13 cellular contexts compared by ENCODE assay signal in genomic region chr22:42271906-42272305, GRCh38. TPM values are rescaled to one million over a fixed set of nuclear protein-coding genes. Genes with fewer than 3 reads are reported as not detected.
DNase-seq lines count a peak whose midpoint lies in the region; ATAC-seq and TF ChIP-seq lines count a peak whose summit lies in the region.
"Had no signal": no experiment of that assay in that cellular context is flagged by ENCODE, and none has a peak within 500 bp of the region (broad histone marks: within the 10 kb centered on the region; RNA-seq: fewer than 3 reads in every experiment).

No MANE protein-coding gene starts in this region.

- H3K4me3 ChIP-seq in transverse colon = no peak overlapping the region
- H3K4me3 ChIP-seq: K562 had no signal

- H3K4me1 ChIP-seq in transverse colon = peaks cover 0 to 22% (median 13%) of the 10 kb centered on the region in 4 donors

- TF ChIP-seq POLR2A in transverse colon (IDR thresholded peaks at IDR 0.05) = no peak

- intact Hi-C loops in transverse colon (cut with DNase I; ENCODE audit: low total_unique reads) = no loop called here

- TF ChIP-seq CTCF in transverse colon (IDR thresholded peaks at IDR 0.05) = no peak
- TF ChIP-seq CTCF in omental fat pad (IDR thresholded peaks at IDR 0.05) = no peak

- TF ChIP-seq EP300 in transverse colon (IDR thresholded peaks at IDR 0.05; ENCODE audit: low read depth) = no peak

- H3K27ac ChIP-seq in transverse colon = peak overlapping the region in 3 of 4 donors; percentile 28 to 46 (median 36)

- no peaks in the 10 kb centered on the region for H3K36me3 ChIP-seq in transverse colon

- peaks cover 3 to 6% of the 10 kb centered on the region in 2 donors for H3K36me3 Mint-ChIP-seq in activated T-cell treated with anti-CD3 and anti-CD28 coated beads, Interleukin-2, amount 50 U/mL, for 72 hours (ENCODE audit: insufficient read depth in 2 of 2)
- peaks cover 26% of the 10 kb centered on the region for H3K36me3 Mint-ChIP-seq in activated T-helper 17 cell treated with anti-CD3 and anti-CD28 coated beads, Interleukin-2, amount 50 U/mL, for 72 hours (ENCODE audit: low read depth)

- 48% methylated on average over 2 of the region's 2 CpGs; no CpG with 5 or more reads in 1 of the 2 donors for WGBS in transverse colon (ENCODE audit: low coverage in 1 of 2), 2 donors

- ATAC-seq in activated T-cell treated with anti-CD3 and anti-CD28 coated beads, Interleukin-2, amount 50 U/mL, for 72 hours (replicated peaks in 1 of 2) = no peak
- no peak for ATAC-seq in activated T-helper 17 cell treated with anti-CD3 and anti-CD28 coated beads, Interleukin-2, amount 50 U/mL, for 72 hours (replicated peaks)
- ATAC-seq in HG03378 (IDR thresholded peaks at IDR 0.05; ENCODE audit: unreplicated experiment) = no peak
- ATAC-seq in omental fat pad (ENCODE audit: low FRiP score) = no peak
- ATAC-seq: activated CD8-positive, alpha-beta memory T cell treated with anti-CD3 and anti-CD28 coated beads, Interleukin-2, amount 10 ng/mL, durations not matched to agents 7 days and 5 days; K562 had no signal

- H3K27ac Mint-ChIP-seq in activated T-cell treated with anti-CD3 and anti-CD28 coated beads, Interleukin-2, amount 50 U/mL, for 72 hours = no peak overlapping the region
- no peak overlapping the region for H3K27ac Mint-ChIP-seq in activated T-helper 17 cell treated with anti-CD3 and anti-CD28 coated beads, Interleukin-2, amount 50 U/mL, for 72 hours

- peak overlapping the region; percentile 56 to 64 for H3K4me3 Mint-ChIP-seq in activated T-cell treated with anti-CD3 and anti-CD28 coated beads, Interleukin-2, amount 50 U/mL, for 72 hours
- H3K4me3 Mint-ChIP-seq in activated T-helper 17 cell treated with anti-CD3 and anti-CD28 coated beads, Interleukin-2, amount 50 U/mL, for 72 hours = peak overlapping the region; percentile 44

- no peaks in the 10 kb centered on the region for H3K9me3 ChIP-seq in transverse colon

- H3K27me3 ChIP-seq in transverse colon = no peaks in the 10 kb centered on the region

- in situ Hi-C loops in transverse colon (cut with MboI; ENCODE audit: low pct_ligation_motif_present in 1 of 4, low pct_unique_long_range_greater_than_20kb in 1 of 4, low sequenced_read_pairs in 3 of 4) = no loop called here

- H3K4me1 Mint-ChIP-seq in activated T-cell treated with anti-CD3 and anti-CD28 coated beads, Interleukin-2, amount 50 U/mL, for 72 hours (ENCODE audit: low read depth) = peaks cover 28% of the 10 kb centered on the region
- peaks cover 13% of the 10 kb centered on the region for H3K4me1 Mint-ChIP-seq in activated T-helper 17 cell treated with anti-CD3 and anti-CD28 coated beads, Interleukin-2, amount 50 U/mL, for 72 hours

- H3K27me3 Mint-ChIP-seq in activated T-cell treated with anti-CD3 and anti-CD28 coated beads, Interleukin-2, amount 50 U/mL, for 72 hours (ENCODE audit: low read depth) = no peaks in the 10 kb centered on the region
- H3K27me3 Mint-ChIP-seq in activated T-helper 17 cell treated with anti-CD3 and anti-CD28 coated beads, Interleukin-2, amount 50 U/mL, for 72 hours = no peaks in the 10 kb centered on the region
- H3K27me3 Mint-ChIP-seq: activated CD8-positive, alpha-beta memory T cell treated with anti-CD3 and anti-CD28 coated beads, Interleukin-2, amount 10 ng/mL, durations not matched to agents 7 days and 5 days had no signal

- no peaks in the 10 kb centered on the region for H3K9me3 Mint-ChIP-seq in activated T-cell treated with anti-CD3 and anti-CD28 coated beads, Interleukin-2, amount 50 U/mL, for 72 hours
- no peaks in the 10 kb centered on the region for H3K9me3 Mint-ChIP-seq in activated T-helper 17 cell treated with anti-CD3 and anti-CD28 coated beads, Interleukin-2, amount 50 U/mL, for 72 hours

- DNase-seq in activated T-cell treated with anti-CD3 and anti-CD28 coated beads, Interleukin-2, amount 50 U/mL, for 72 hours = no peak
- DNase-seq in activated T-cell treated with anti-CD3 and anti-CD28 coated beads, Interleukin-2, amount 50 U/mL, for 1 hour = no peak
- DNase-seq in mesenteric fat pad (ENCODE audit: low spot score) (peak; percentile 60), transverse colon (no peak), hippocampal formation (lab: John Stamatoyannopoulos, UW) (no peak), omental fat pad (ENCODE audit: low spot score) (no peak)
- DNase-seq: activated CD8-positive, alpha-beta memory T cell treated with anti-CD3 and anti-CD28 coated beads, Interleukin-2, amount 10 ng/mL, durations not matched to agents 7 days and 5 days; kidney glomerular epithelial cell; NCI-H2227 treated with DMSO at 0.1 percent for 48 hours; SHP77 treated with DMSO at 0.1 percent for 48 hours had no signal

RNA-seq across cellular contexts. Expression of gene TCF20, which starts 1.5 kb away (rescaled TPM):
- total RNA-seq in activated T-cell treated with anti-CD3 and anti-CD28 coated beads, Interleukin-2, amount 50 U/mL, for 72 hours = 10 to 100 TPM; 64.0 to 82.8 TPM
- 10 to 100 TPM; 61.2 to 72.5 TPM for total RNA-seq in activated T-helper 17 cell treated with anti-CD3 and anti-CD28 coated beads, Interleukin-2, amount 50 U/mL, for 72 hours
- 25.2 TPM for total RNA-seq in mesenteric fat pad
- 10 to 100 TPM; 30.3 to 43.7 (median 42.3) TPM for total RNA-seq in transverse colon
- total RNA-seq in omental fat pad = 10 to 100 TPM; 20.8 to 34.8 (median 23.3) TPM
